ENCODE assay signal across 22 cellular contexts in the genomic region with DNA sequence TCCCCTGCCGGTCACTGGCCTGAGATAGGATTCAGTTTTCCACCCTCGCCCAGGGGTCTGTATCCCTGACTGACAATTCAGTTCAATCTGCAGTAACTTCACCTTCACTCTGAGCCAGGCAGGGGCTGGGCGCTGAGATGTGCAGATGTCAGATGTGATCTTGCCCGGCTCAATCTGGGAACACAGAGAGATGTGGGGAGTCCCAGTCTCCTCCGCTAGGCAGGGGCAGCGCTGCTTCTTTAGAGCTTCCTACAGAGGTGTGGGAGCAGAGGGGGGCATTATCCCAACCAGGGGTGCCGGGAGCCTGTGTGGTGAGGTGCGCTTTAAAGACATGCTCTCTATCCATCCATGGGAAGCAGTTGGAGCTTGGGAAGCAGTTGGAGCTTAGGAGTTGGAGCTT. TPM values are rescaled to one million over a fixed set of nuclear protein-coding genes. Genes with fewer than 3 reads are reported as not detected.
DNase-seq lines count a peak whose midpoint lies in the region; ATAC-seq, FAIRE-seq and TF ChIP-seq lines count a peak whose summit lies in the region.
"Had no signal": no experiment of that assay in that cellular context is flagged by ENCODE, and none has a peak within 500 bp of the region (broad histone marks: within the 10 kb centered on the region; RNA-seq: fewer than 3 reads in every experiment).

No MANE protein-coding gene starts in this region.

- TF ChIP-seq POLR2A in sigmoid colon (IDR thresholded peaks at IDR 0.05) (no peak), vagina (IDR thresholded peaks at IDR 0.05) (no peak)

- TF ChIP-seq CTCF in left ventricle myocardium inferior (IDR thresholded peaks at IDR 0.05; ENCODE audit: borderline replicate concordance) (no peak), sigmoid colon (IDR thresholded peaks at IDR 0.05) (no peak), vagina (IDR thresholded peaks at IDR 0.05) (no peak)

- peaks cover 7% of the 10 kb centered on the region for H3K36me3 ChIP-seq in left ventricle myocardium inferior
- H3K36me3 ChIP-seq in esophagus (ENCODE audit: control insufficient read depth in 2 of 2, insufficient read depth in 2 of 2, low read length in 1 of 2): no peaks in the 10 kb centered on the region
- H3K36me3 ChIP-seq in sigmoid colon: no peaks in the 10 kb centered on the region
- H3K36me3 ChIP-seq in vagina: no peaks in the 10 kb centered on the region

- H3K27me3 ChIP-seq in left ventricle myocardium inferior (ENCODE audit: low read depth) (no peaks in the 10 kb centered on the region), esophagus (ENCODE audit: control insufficient read depth in 1 of 2, insufficient read depth in 2 of 2, low read length in 2 of 2) (no peaks in the 10 kb centered on the region), sigmoid colon (no peaks in the 10 kb centered on the region), vagina (no peaks in the 10 kb centered on the region)

- 89 to 92% methylated on average over 8 of the region's 8 CpGs for WGBS in esophagus, 2 donors
- WGBS in sigmoid colon, 2 donors: 89 to 92% methylated on average over 8 of the region's 8 CpGs

- H3K9me3 ChIP-seq in left ventricle myocardium inferior (replicated peaks): no peaks in the 10 kb centered on the region
- H3K9me3 ChIP-seq in esophagus (ENCODE audit: control insufficient read depth in 2 of 2, insufficient read depth in 1 of 2, low read depth in 1 of 2, low read length in 1 of 2): no peaks in the 10 kb centered on the region
- H3K9me3 ChIP-seq in sigmoid colon: no peaks in the 10 kb centered on the region
- H3K9me3 ChIP-seq in vagina: no peaks in the 10 kb centered on the region

- no peak for TF ChIP-seq EP300 in sigmoid colon (IDR thresholded peaks at IDR 0.05)

- H3K4me1 ChIP-seq in left ventricle myocardium inferior: peaks cover 92% of the 10 kb centered on the region
- peaks cover 0 to 12% of the 10 kb centered on the region in 2 donors for H3K4me1 ChIP-seq in esophagus (ENCODE audit: control insufficient read depth in 2 of 2, insufficient read depth in 2 of 2, low read length in 1 of 2)
- peaks cover 0 to 68% (median 63%) of the 10 kb centered on the region in 4 donors for H3K4me1 ChIP-seq in sigmoid colon
- peaks cover 52% of the 10 kb centered on the region for H3K4me1 ChIP-seq in vagina

- no peak for ATAC-seq in left ventricle myocardium superior
- no peak for ATAC-seq in GM21529 (IDR thresholded peaks at IDR 0.05; ENCODE audit: unreplicated experiment)
- ATAC-seq: PC-3 had no signal

- DNase-seq in left ventricle myocardium inferior (no peak), left ventricle myocardium superior (no peak), sigmoid colon (no peak), vagina (ENCODE audit: extremely low spot score in 2 of 2) (no peak), urothelium cell line (ENCODE audit: low spot score) (no peak), hypothalamus (lab: John Stamatoyannopoulos, UW) (no peak)
- DNase-seq: 8988T, DMS79, GOT3, IMR-90, NCI-H1436, NCI-H1930, NCI-H226, NCI-H524, NCI-H82, PC-3, RPMI8226 had no signal

- H3K4me3 ChIP-seq in left ventricle myocardium inferior: no peak overlapping the region
- no peak overlapping the region for H3K4me3 ChIP-seq in esophagus (ENCODE audit: low read depth in 1 of 2, low read length in 2 of 2)
- no peak overlapping the region for H3K4me3 ChIP-seq in sigmoid colon
- H3K4me3 ChIP-seq in vagina: no peak overlapping the region

- FAIRE-seq in urothelium cell line (lab: Jason Lieb, UNC): no peak
- FAIRE-seq: GM12892, GM18507 had no signal

- H3K27ac ChIP-seq in left ventricle myocardium inferior (replicated peaks) (peak overlapping the region; percentile 68), esophagus (ENCODE audit: low read depth in 2 of 2, low read length in 1 of 2) (peak overlapping the region; percentile 15 to 22), sigmoid colon (peak overlapping the region; percentile 41 to 90 (median 86)), vagina (peak overlapping the region; percentile 87)
- H3K27ac ChIP-seq: HL-60 had no signal

- intact Hi-C loops in left ventricle myocardium inferior (cut with micrococcal nuclease) (no loop called here), left ventricle myocardium superior (cut with micrococcal nuclease) (no loop called here), sigmoid colon (cut with DNase I) (loop anchor here (5.0 kb wide), 1 partner anchor 76 kb away; no protein-coding TSS in a partner anchor), vagina (cut with DNase I) (no loop called here)

RNA-seq across cellular contexts. Expression of a gene that starts 14.6 kb away (rescaled TPM):
- total RNA-seq in left ventricle myocardium inferior: 186 TPM
- 205 TPM for total RNA-seq in left ventricle myocardium superior
- 1 to 10 TPM; 3.2 to 7.1 TPM for polyA plus RNA-seq in esophagus
- total RNA-seq in sigmoid colon: 10 to 100 TPM; 28.5 to 56.8 (median 38.5) TPM
- polyA plus RNA-seq in sigmoid colon: 1 to 10 TPM; 1.6 to 5.8 (median 4.2) TPM
- 21.1 TPM for total RNA-seq in vagina
- total RNA-seq: PC-3 had no signal

Comparison
In these comparisons a context has a peak if more than half of its experiments do, and no peak if none do; other contexts are left out.
1. H3K27ac ChIP-seq: peak in every context shown above with its lines; median percentile 87 in vagina; 86 in sigmoid colon; 68 in left ventricle myocardium inferior; 18 in esophagus.